In the genomic region with DNA sequence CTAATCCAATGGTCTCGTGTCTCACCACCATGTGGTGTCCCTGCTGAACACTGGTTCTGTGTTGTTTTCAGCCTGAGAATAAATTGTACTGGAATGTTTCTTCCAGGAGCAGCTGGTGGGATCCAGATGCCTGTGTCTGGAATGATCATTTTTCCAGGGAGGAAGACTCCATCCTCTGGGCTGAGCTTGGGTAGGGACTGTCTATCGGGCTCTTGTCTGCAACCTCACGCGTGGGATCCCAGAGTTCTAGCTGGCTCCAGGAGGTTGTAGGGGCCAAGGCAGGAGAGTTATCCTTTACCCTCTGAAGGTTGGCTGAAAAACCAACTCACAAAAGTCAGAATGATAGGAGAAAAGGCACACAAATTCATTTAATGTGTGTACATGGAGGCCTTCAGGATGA, we compare ENCODE assay signal across 15 cellular contexts.
"Had no signal": no experiment of that assay in that cellular context is flagged by ENCODE, and none has a peak within 500 bp of the region (broad histone marks: within the 10 kb centered on the region; RNA-seq: fewer than 3 reads in every experiment).

No MANE protein-coding gene starts in this region.

- H3K27ac ChIP-seq: heart left ventricle, suprapubic skin, tibial artery, upper lobe of left lung, uterus had no signal

- DNase-seq: foreskin melanocyte; heart left ventricle; hippocampal formation; left colon; mammary epithelial cell; mucosa of descending colon; naive thymus-derived CD8-positive, alpha-beta T cell; stimulated activated CD4-positive, alpha-beta T cell treated with anti-CD3 and anti-CD28 coated beads, Interleukin-2, amount 100 ng/mL, for 48 hours; stimulated activated naive CD4-positive, alpha-beta T cell treated with Interleukin-2 at 50 U/mL for 16 hours; tibial artery; upper lobe of left lung; uterus had no signal

- H3K4me3 Mint-ChIP-seq: dendritic cell treated with granulocyte-macrophage colony-stimulating factor and Interleukin-4, amounts not matched to agents 40 ng/mL and 50 ng/mL, for 4 days; naive thymus-derived CD8-positive, alpha-beta T cell had no signal

- H3K9me3 Mint-ChIP-seq: dendritic cell treated with granulocyte-macrophage colony-stimulating factor and Interleukin-4, amounts not matched to agents 40 ng/mL and 50 ng/mL, for 4 days; naive thymus-derived CD8-positive, alpha-beta T cell had no signal

- H3K27ac Mint-ChIP-seq: dendritic cell treated with granulocyte-macrophage colony-stimulating factor and Interleukin-4, amounts not matched to agents 40 ng/mL and 50 ng/mL, for 4 days; naive thymus-derived CD8-positive, alpha-beta T cell had no signal

- H3K4me2 ChIP-seq: smooth muscle cell had no signal

- H3K4me3 ChIP-seq: heart left ventricle, mucosa of descending colon, smooth muscle cell, suprapubic skin, tibial artery, upper lobe of left lung, uterus had no signal

- ATAC-seq: heart left ventricle; left colon; mucosa of descending colon; naive thymus-derived CD8-positive, alpha-beta T cell had no signal

- H3K36me3 ChIP-seq: heart left ventricle, suprapubic skin, tibial artery, upper lobe of left lung, uterus had no signal

- H3K27me3 ChIP-seq: suprapubic skin, upper lobe of left lung, uterus had no signal

- H3K9me3 ChIP-seq: mucosa of descending colon, suprapubic skin, tibial artery, upper lobe of left lung, uterus had no signal

- H3K36me3 Mint-ChIP-seq: naive thymus-derived CD8-positive, alpha-beta T cell had no signal

- H3K4me1 ChIP-seq: heart left ventricle, suprapubic skin, tibial artery, upper lobe of left lung, uterus had no signal

- H3K4me1 Mint-ChIP-seq: naive thymus-derived CD8-positive, alpha-beta T cell had no signal
